Comparison of ENCODE assay signal across 8 cellular contexts in genomic region chr18:80109676-80110078, GRCh38. TPM values are rescaled to one million over a fixed set of nuclear protein-coding genes. Genes with fewer than 3 reads are reported as not detected.
A peak's percentile ranks its signal among the peaks of the same experiment; 100 is the strongest.
DNase-seq lines count a peak whose midpoint lies in the region; TF ChIP-seq lines count a peak whose summit lies in the region.

No MANE protein-coding gene starts in this region.

- no peaks in the 10 kb centered on the region for H3K9me3 ChIP-seq in osteoblast (ENCODE audit: low read depth, low read length)

- H3K79me2 ChIP-seq in osteoblast (ENCODE audit: insufficient read depth, low read length), result peaks cover 52% of the 10 kb centered on the region

- H3K27me3 Mint-ChIP-seq in activated naive CD4-positive, alpha-beta T cell treated with anti-CD3 and anti-CD28 coated beads, Interleukin-2, amount 10 ng/mL, durations not matched to agents 7 days and 5 days, result peaks cover 5% of the 10 kb centered on the region
- H3K27me3 Mint-ChIP-seq in activated T-helper 1 cell treated with anti-CD3 and anti-CD28 coated beads, Interleukin-12 subunit alpha, Interleukin-12 subunit beta, Interleukin-2, Interleukin-4 antibody, amounts not matched to agents 30 ng/mL and 10 ng/mL and 1 ng/mL, durations not matched to agents 14 hours and 24 hours and 36 hours (ENCODE audit: insufficient read depth), result peaks cover under 1% of the 10 kb centered on the region
- no peaks in the 10 kb centered on the region for H3K27me3 Mint-ChIP-seq in glutamatergic neuron (ENCODE audit: unreplicated experiment)

- peaks cover 10% of the 10 kb centered on the region for H3K4me1 ChIP-seq in osteoblast (ENCODE audit: insufficient read depth, low read length)

- peak overlapping the region; percentile 74 for H3K4me3 Mint-ChIP-seq in activated naive CD4-positive, alpha-beta T cell treated with anti-CD3 and anti-CD28 coated beads, Interleukin-2, amount 10 ng/mL, durations not matched to agents 7 days and 5 days
- H3K4me3 Mint-ChIP-seq in activated T-helper 1 cell treated with anti-CD3 and anti-CD28 coated beads, Interleukin-12 subunit alpha, Interleukin-12 subunit beta, Interleukin-2, Interleukin-4 antibody, amounts not matched to agents 30 ng/mL and 10 ng/mL and 1 ng/mL, durations not matched to agents 14 hours and 24 hours and 36 hours, result peak overlapping the region; percentile 86
- peak overlapping the region; percentile 81 for H3K4me3 Mint-ChIP-seq in glutamatergic neuron (ENCODE audit: unreplicated experiment)

- no peak for TF ChIP-seq CTCF in glutamatergic neuron (IDR thresholded peaks at IDR 0.05; ENCODE audit: partially characterized antibody, unreplicated experiment)
- TF ChIP-seq CTCF in osteoblast (IDR thresholded peaks at IDR 0.05; ENCODE audit: extremely low read depth, low read depth, low read length), result no peak

- peak; percentile 59 for DNase-seq in activated naive CD4-positive, alpha-beta T cell treated with anti-CD3 and anti-CD28 coated beads, Interleukin-2, amount 10 ng/mL, durations not matched to agents 7 days and 5 days
- DNase-seq in activated naive CD4-positive, alpha-beta T cell treated with anti-CD3 and anti-CD28 coated beads, Interleukin-2, amount 50 U/mL, for 16 hours, result no peak
- DNase-seq in HCEC 1CT, result peak; percentile 18
- peak; percentile 65 for DNase-seq in NCI-H1092 (lab: John Stamatoyannopoulos, UW)
- DNase-seq in activated T-helper 1 cell treated with anti-CD3 and anti-CD28 coated beads, Interleukin-12 subunit alpha, Interleukin-12 subunit beta, Interleukin-2, Interleukin-4 antibody, amounts not matched to agents 30 ng/mL and 10 ng/mL and 1 ng/mL, durations not matched to agents 14 hours and 24 hours and 36 hours (ENCODE audit: low spot score), result no peak
- DNase-seq in glutamatergic neuron, result peak; percentile 77
- DNase-seq in osteoblast (ENCODE audit: insufficient read length, low spot score, missing footprints), result peak; percentile 92
- no peak for DNase-seq in superior temporal gyrus (ENCODE audit: extremely low spot score)

- H3K9me3 Mint-ChIP-seq in activated naive CD4-positive, alpha-beta T cell treated with anti-CD3 and anti-CD28 coated beads, Interleukin-2, amount 10 ng/mL, durations not matched to agents 7 days and 5 days, result no peaks in the 10 kb centered on the region
- no peaks in the 10 kb centered on the region for H3K9me3 Mint-ChIP-seq in activated T-helper 1 cell treated with anti-CD3 and anti-CD28 coated beads, Interleukin-12 subunit alpha, Interleukin-12 subunit beta, Interleukin-2, Interleukin-4 antibody, amounts not matched to agents 30 ng/mL and 10 ng/mL and 1 ng/mL, durations not matched to agents 14 hours and 24 hours and 36 hours
- H3K9me3 Mint-ChIP-seq in glutamatergic neuron (ENCODE audit: unreplicated experiment), result peaks cover 4% of the 10 kb centered on the region

- peaks cover 6% of the 10 kb centered on the region for H3K27me3 ChIP-seq in osteoblast (ENCODE audit: insufficient read depth, low read length)

- H3K36me3 ChIP-seq in osteoblast (ENCODE audit: insufficient read depth, low read length), result no peaks in the 10 kb centered on the region

- H3K4me3 ChIP-seq in osteoblast (ENCODE audit: insufficient read depth, low read length), result peak overlapping the region; percentile 84

- peaks cover 23% of the 10 kb centered on the region for H3K4me1 Mint-ChIP-seq in activated naive CD4-positive, alpha-beta T cell treated with anti-CD3 and anti-CD28 coated beads, Interleukin-2, amount 10 ng/mL, durations not matched to agents 7 days and 5 days
- H3K4me1 Mint-ChIP-seq in activated T-helper 1 cell treated with anti-CD3 and anti-CD28 coated beads, Interleukin-12 subunit alpha, Interleukin-12 subunit beta, Interleukin-2, Interleukin-4 antibody, amounts not matched to agents 30 ng/mL and 10 ng/mL and 1 ng/mL, durations not matched to agents 14 hours and 24 hours and 36 hours (ENCODE audit: low read depth), result peaks cover 28% of the 10 kb centered on the region
- peaks cover 23% of the 10 kb centered on the region for H3K4me1 Mint-ChIP-seq in glutamatergic neuron (ENCODE audit: low read depth, unreplicated experiment)

- H3K36me3 Mint-ChIP-seq in activated naive CD4-positive, alpha-beta T cell treated with anti-CD3 and anti-CD28 coated beads, Interleukin-2, amount 10 ng/mL, durations not matched to agents 7 days and 5 days, result peaks cover 11% of the 10 kb centered on the region
- H3K36me3 Mint-ChIP-seq in activated T-helper 1 cell treated with anti-CD3 and anti-CD28 coated beads, Interleukin-12 subunit alpha, Interleukin-12 subunit beta, Interleukin-2, Interleukin-4 antibody, amounts not matched to agents 30 ng/mL and 10 ng/mL and 1 ng/mL, durations not matched to agents 14 hours and 24 hours and 36 hours (ENCODE audit: low read depth), result peaks cover 16% of the 10 kb centered on the region
- no peaks in the 10 kb centered on the region for H3K36me3 Mint-ChIP-seq in glutamatergic neuron (ENCODE audit: unreplicated experiment)

- H3K4me2 ChIP-seq in osteoblast (ENCODE audit: insufficient read depth, low read length), result peak overlapping the region; percentile 96

- peak overlapping the region; percentile 62 for H3K27ac ChIP-seq in osteoblast (ENCODE audit: low read depth, low read length)

- H2AFZ ChIP-seq in osteoblast (ENCODE audit: low read length), result peak overlapping the region; percentile 62

- CTCF ChIA-PET in activated naive CD4-positive, alpha-beta T cell treated with anti-CD3 and anti-CD28 coated beads, Interleukin-2, amount 10 ng/mL, durations not matched to agents 7 days and 5 days (lab: Charles Lee), result interaction anchor here (1.1 kb wide), 1 partner anchor 127 kb away, joined by 4 read pairs; no protein-coding TSS in a partner anchor

- peak overlapping the region; percentile 84 for H3K27ac Mint-ChIP-seq in activated naive CD4-positive, alpha-beta T cell treated with anti-CD3 and anti-CD28 coated beads, Interleukin-2, amount 10 ng/mL, durations not matched to agents 7 days and 5 days
- peak overlapping the region; percentile 73 for H3K27ac Mint-ChIP-seq in activated T-helper 1 cell treated with anti-CD3 and anti-CD28 coated beads, Interleukin-12 subunit alpha, Interleukin-12 subunit beta, Interleukin-2, Interleukin-4 antibody, amounts not matched to agents 30 ng/mL and 10 ng/mL and 1 ng/mL, durations not matched to agents 14 hours and 24 hours and 36 hours
- peak overlapping the region; percentile 3 for H3K27ac Mint-ChIP-seq in glutamatergic neuron (ENCODE audit: unreplicated experiment)

- H4K20me1 ChIP-seq in osteoblast (ENCODE audit: insufficient read depth, low read length), result peaks cover 38% of the 10 kb centered on the region

- intact Hi-C loops in activated T-helper 1 cell treated with anti-CD3 and anti-CD28 coated beads, Interleukin-12 subunit alpha, Interleukin-12 subunit beta, Interleukin-2, Interleukin-4 antibody, amounts not matched to agents 30 ng/mL and 10 ng/mL and 1 ng/mL, durations not matched to agents 14 hours and 24 hours and 36 hours (cut with micrococcal nuclease), result loop anchor here (1.0 to 2.0 kb wide), 3 partner anchors 38 to 159 kb away; partner anchors contain the start of genes SLC66A2 and TXNL4A

RNA-seq across cellular contexts. Expression of gene ADNP2, which starts 0.6 kb away (rescaled TPM):
- 29.0 TPM in 2 replicates for total RNA-seq in activated T-helper 1 cell treated with anti-CD3 and anti-CD28 coated beads, Interleukin-12 subunit alpha, Interleukin-12 subunit beta, Interleukin-2, Interleukin-4 antibody, amounts not matched to agents 30 ng/mL and 10 ng/mL and 1 ng/mL, durations not matched to agents 14 hours and 24 hours and 36 hours
- total RNA-seq in glutamatergic neuron (ENCODE audit: unreplicated experiment) (31.0 TPM), osteoblast (22.1 and 22.4 TPM in 2 replicates)

Comparison
In these comparisons a context has a peak if more than half of its experiments do, and no peak if none do; other contexts are left out.
1. DNase-seq: peak in activated naive CD4-positive, alpha-beta T cell treated with anti-CD3 and anti-CD28 coated beads, Interleukin-2, amount 10 ng/mL, durations not matched to agents 7 days and 5 days (single experiment), HCEC 1CT (single experiment), NCI-H1092 (single experiment), glutamatergic neuron (single experiment) and osteoblast (single experiment); none in activated naive CD4-positive, alpha-beta T cell treated with anti-CD3 and anti-CD28 coated beads, Interleukin-2, amount 50 U/mL, for 16 hours (single experiment), activated T-helper 1 cell treated with anti-CD3 and anti-CD28 coated beads, Interleukin-12 subunit alpha, Interleukin-12 subunit beta, Interleukin-2, Interleukin-4 antibody, amounts not matched to agents 30 ng/mL and 10 ng/mL and 1 ng/mL, durations not matched to agents 14 hours and 24 hours and 36 hours (single experiment) and superior temporal gyrus (single experiment).
2. H3K27ac Mint-ChIP-seq: peak in every context shown above with its lines; median percentile 84 in activated naive CD4-positive, alpha-beta T cell treated with anti-CD3 and anti-CD28 coated beads, Interleukin-2, amount 10 ng/mL, durations not matched to agents 7 days and 5 days; 73 in activated T-helper 1 cell treated with anti-CD3 and anti-CD28 coated beads, Interleukin-12 subunit alpha, Interleukin-12 subunit beta, Interleukin-2, Interleukin-4 antibody, amounts not matched to agents 30 ng/mL and 10 ng/mL and 1 ng/mL, durations not matched to agents 14 hours and 24 hours and 36 hours; 3 in glutamatergic neuron.
3. Peak in every context shown above with its lines, with median percentiles within 50 percentile points of each other: H3K4me3 Mint-ChIP-seq.